ENCODE assay signal across 1 cellular context in the genomic region with DNA sequence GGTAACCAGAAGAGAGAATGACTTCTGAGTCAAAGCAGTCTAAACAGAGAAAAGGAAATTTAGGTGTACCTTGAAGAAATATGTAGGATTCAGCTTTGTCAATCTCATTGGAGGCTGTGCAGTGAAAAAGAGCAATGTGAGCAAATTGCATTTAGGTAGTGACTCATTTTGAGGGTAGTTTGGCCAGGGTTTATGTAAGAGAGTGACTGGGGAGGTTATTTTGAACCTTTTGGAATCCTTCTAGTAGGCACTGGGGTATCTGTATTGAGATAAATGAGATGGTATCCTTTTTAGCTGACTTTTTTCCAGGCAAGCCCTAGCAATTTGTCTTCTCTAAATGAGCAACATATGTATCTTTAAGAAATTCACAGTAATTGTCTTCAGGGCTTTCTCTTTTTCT.
A peak's percentile ranks its signal among the peaks of the same experiment; 100 is the strongest.
TF ChIP-seq lines count a peak whose summit lies in the region.

No MANE protein-coding gene starts in this region.

TF ChIP-seq in SK-N-SH, 30 proteins besides CTCF, POLR2A, EP300 and RAD21 (continued from another document):
- no peak for TF ChIP-seq RXRA (IDR thresholded peaks at IDR 0.05; ENCODE audit: borderline replicate concordance, low read depth)
- TF ChIP-seq RCOR1 (IDR thresholded peaks at IDR 0.05; ENCODE audit: low read length): no peak
- TF ChIP-seq NFIC (IDR thresholded peaks at IDR 0.05; ENCODE audit: borderline replicate concordance): peak; percentile 41; the same call in 1 of the 2 replicates
- no peak for TF ChIP-seq RFX5 (IDR thresholded peaks at IDR 0.05; ENCODE audit: low read length)
- no peak for TF ChIP-seq CHD2 (IDR thresholded peaks at IDR 0.05; ENCODE audit: low read length, partially characterized antibody)
- TF ChIP-seq TCF12 (IDR thresholded peaks at IDR 0.05): peak; percentile 67
- 0 out of 2 replicates have a peak, but pooled peaks have one; percentile 20 for TF ChIP-seq POLR2AphosphoS5 (IDR thresholded peaks at IDR 0.05; ENCODE audit: low read depth, low read length)
- TF ChIP-seq JUND (IDR thresholded peaks at IDR 0.05): peak; percentile 66
- TF ChIP-seq, protein P1, sequence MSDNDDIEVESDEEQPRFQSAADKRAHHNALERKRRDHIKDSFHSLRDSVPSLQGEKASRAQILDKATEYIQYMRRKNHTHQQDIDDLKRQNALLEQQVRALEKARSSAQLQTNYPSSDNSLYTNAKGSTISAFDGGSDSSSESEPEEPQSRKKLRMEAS (IDR thresholded peaks at IDR 0.05; ENCODE audit: low read depth): no peak
- TF ChIP-seq ZBTB33 (IDR thresholded peaks at IDR 0.05; ENCODE audit: borderline replicate concordance, low read depth): no peak
- TF ChIP-seq MXI1 (IDR thresholded peaks at IDR 0.05; ENCODE audit: low read depth, low read length): no peak
- no peak for TF ChIP-seq FOXM1 (IDR thresholded peaks at IDR 0.05; ENCODE audit: low read depth)
- TF ChIP-seq YY1 (IDR thresholded peaks at IDR 0.05; ENCODE audit: low read depth): no peak
- no peak for TF ChIP-seq NRF1 (IDR thresholded peaks at IDR 0.05; ENCODE audit: low read depth, low read length)
- no peak for TF ChIP-seq SIN3A (IDR thresholded peaks at IDR 0.05; ENCODE audit: borderline replicate concordance, low read depth, low read length)
- no peak for TF ChIP-seq GATA2 (CRISPR knock-in tag; IDR thresholded peaks at IDR 0.05)
- TF ChIP-seq REST (IDR thresholded peaks at IDR 0.05; ENCODE audit: low read depth, low read length): no peak
- TF ChIP-seq, protein P2, sequence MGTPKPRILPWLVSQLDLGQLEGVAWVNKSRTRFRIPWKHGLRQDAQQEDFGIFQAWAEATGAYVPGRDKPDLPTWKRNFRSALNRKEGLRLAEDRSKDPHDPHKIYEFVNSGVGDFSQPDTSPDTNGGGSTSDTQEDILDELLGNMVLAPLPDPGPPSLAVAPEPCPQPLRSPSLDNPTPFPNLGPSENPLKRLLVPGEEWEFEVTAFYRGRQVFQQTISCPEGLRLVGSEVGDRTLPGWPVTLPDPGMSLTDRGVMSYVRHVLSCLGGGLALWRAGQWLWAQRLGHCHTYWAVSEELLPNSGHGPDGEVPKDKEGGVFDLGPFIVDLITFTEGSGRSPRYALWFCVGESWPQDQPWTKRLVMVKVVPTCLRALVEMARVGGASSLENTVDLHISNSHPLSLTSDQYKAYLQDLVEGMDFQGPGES (IDR thresholded peaks at IDR 0.05; ENCODE audit: low read depth, low read length): no peak
- TF ChIP-seq TEAD4 (IDR thresholded peaks at IDR 0.05; ENCODE audit: borderline replicate concordance, insufficient read depth): 0 out of 2 replicates have a peak, but pooled peaks have one; percentile 21
